In the genomic region with DNA sequence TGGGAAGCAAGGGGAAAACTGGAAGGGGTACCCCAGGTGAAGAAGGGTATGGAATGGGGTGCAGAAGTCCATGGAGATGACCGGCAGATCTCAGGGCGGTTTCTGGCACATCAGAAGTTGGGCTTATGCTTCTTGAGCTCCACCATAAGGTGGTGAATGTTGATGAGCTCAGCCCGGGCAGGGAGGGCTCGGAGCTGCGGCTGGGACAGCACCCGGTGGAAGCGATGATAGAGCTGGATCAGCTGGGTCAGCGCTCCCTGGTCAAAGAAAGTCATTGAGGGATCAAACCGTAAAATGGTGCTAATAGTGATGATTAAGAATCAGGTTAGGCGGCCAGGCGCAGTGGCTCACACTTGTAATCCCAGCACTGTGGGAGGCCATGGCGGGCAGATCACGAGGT, we compare ENCODE assay signal across 11 cellular contexts. TPM values are rescaled to one million over a fixed set of nuclear protein-coding genes. Genes with fewer than 3 reads are reported as not detected.
A peak's percentile ranks its signal among the peaks of the same experiment; 100 is the strongest.
DNase-seq lines count a peak whose midpoint lies in the region; ATAC-seq and TF ChIP-seq lines count a peak whose summit lies in the region.
"Had no signal": no experiment of that assay in that cellular context is flagged by ENCODE, and none has a peak within 500 bp of the region (broad histone marks: within the 10 kb centered on the region; RNA-seq: fewer than 3 reads in every experiment).

No MANE protein-coding gene starts in this region.

- H3K9me2 ChIP-seq in Karpas-422 (replicated peaks; ENCODE audit: insufficient read depth, low read length): no peaks in the 10 kb centered on the region

- H3K9ac ChIP-seq in Karpas-422 (ENCODE audit: low read length): peak overlapping the region; percentile 90

- H3K4me3 ChIP-seq in CD4-positive, CD25-positive, alpha-beta regulatory T cell (ENCODE audit: low read depth, low read length): no peak overlapping the region
- H3K4me3 ChIP-seq in Karpas-422 (ENCODE audit: low read length): peak overlapping the region; percentile 90; the same call in 1 of the 2 replicates
- H3K4me3 ChIP-seq in ascending aorta: peak overlapping the region; percentile 69
- H3K4me3 ChIP-seq in ovary: no peak overlapping the region

- no peaks in the 10 kb centered on the region for H3K9me3 ChIP-seq in CD4-positive, CD25-positive, alpha-beta regulatory T cell (ENCODE audit: control insufficient read depth in 2 of 2, low read length in 2 of 2)
- no peaks in the 10 kb centered on the region for H3K9me3 ChIP-seq in Karpas-422 (ENCODE audit: low read length)
- H3K9me3 ChIP-seq in ascending aorta: no peaks in the 10 kb centered on the region
- H3K9me3 ChIP-seq in ovary: no peaks in the 10 kb centered on the region
- H3K9me3 ChIP-seq: thyroid gland had no signal

- 90 to 94% (median 93%) methylated on average over 13 of the region's 13 CpGs for WGBS in ovary, 3 donors

- no peaks in the 10 kb centered on the region for H3K27me3 ChIP-seq in CD4-positive, CD25-positive, alpha-beta regulatory T cell (ENCODE audit: control insufficient read depth, insufficient read depth, low read length)
- H3K27me3 ChIP-seq in Karpas-422 (ENCODE audit: low read length) (no peaks in the 10 kb centered on the region), ascending aorta (no peaks in the 10 kb centered on the region), ovary (no peaks in the 10 kb centered on the region)
- H3K27me3 ChIP-seq: thyroid gland had no signal

- peaks cover 17% of the 10 kb centered on the region for H3K36me3 Mint-ChIP-seq in CD4-positive, CD25-positive, alpha-beta regulatory T cell
- H3K36me3 Mint-ChIP-seq in nephron progenitor cell (ENCODE audit: low read depth): peaks cover 32% of the 10 kb centered on the region

- no peak for ATAC-seq in CD4-positive, CD25-positive, alpha-beta regulatory T cell (ENCODE audit: low read depth in 2 of 2)
- ATAC-seq in HG02852 (IDR thresholded peaks at IDR 0.05; ENCODE audit: unreplicated experiment): no peak

- H2AFZ ChIP-seq in Karpas-422 (ENCODE audit: low read length): no peak overlapping the region

- peaks cover 8% of the 10 kb centered on the region for H3K36me3 ChIP-seq in CD4-positive, CD25-positive, alpha-beta regulatory T cell (ENCODE audit: control insufficient read depth, insufficient read depth, low read length)
- H3K36me3 ChIP-seq in Karpas-422 (ENCODE audit: insufficient read depth, low read length) (peaks cover 7% of the 10 kb centered on the region; the same call in 1 of the 2 replicates), ascending aorta (peaks cover 0 to 7% of the 10 kb centered on the region in 2 donors), ovary (no peaks in the 10 kb centered on the region)
- H3K36me3 ChIP-seq: thyroid gland had no signal

- no peak for DNase-seq in CD4-positive, CD25-positive, alpha-beta regulatory T cell
- DNase-seq in Karpas-422 (no peak), ascending aorta (ENCODE audit: low spot score in 2 of 2) (peak in 1 of 2 donors; percentile 58), nephron progenitor cell (no peak), ovary (no peak), NCI-H187 (lab: John Stamatoyannopoulos, UW) (no peak), NCI-H748 treated with DMSO at 0.1 percent for 48 hours (lab: John Stamatoyannopoulos, UW) (no peak)
- DNase-seq: endodermal cell, NCI-H774 had no signal

- no peaks in the 10 kb centered on the region for H3K9me3 Mint-ChIP-seq in CD4-positive, CD25-positive, alpha-beta regulatory T cell
- H3K9me3 Mint-ChIP-seq in nephron progenitor cell: peaks cover under 1% of the 10 kb centered on the region
- H3K9me3 Mint-ChIP-seq: endodermal cell had no signal

- intact Hi-C loops in ascending aorta (cut with DNase I): no loop called here
- intact Hi-C loops in ovary (cut with DNase I): no loop called here

- peaks cover 27% of the 10 kb centered on the region for H3K4me1 ChIP-seq in CD4-positive, CD25-positive, alpha-beta regulatory T cell (ENCODE audit: control insufficient read depth, insufficient read depth, low read length, poor library complexity, severe bottlenecking)
- H3K4me1 ChIP-seq in Karpas-422 (ENCODE audit: low read length): peaks cover 24% of the 10 kb centered on the region
- peaks cover 4 to 23% of the 10 kb centered on the region in 2 donors for H3K4me1 ChIP-seq in ascending aorta
- H3K4me1 ChIP-seq in ovary (ENCODE audit: insufficient read depth): peaks cover 3% of the 10 kb centered on the region

- H4K20me1 ChIP-seq in Karpas-422 (ENCODE audit: insufficient read depth, low read depth, low read length): no peaks in the 10 kb centered on the region

- H3K27ac ChIP-seq in CD4-positive, CD25-positive, alpha-beta regulatory T cell (ENCODE audit: insufficient read depth, low read length, poor library complexity, severe bottlenecking): peak overlapping the region; percentile 97
- no peak overlapping the region for H3K27ac ChIP-seq in Karpas-422 (ENCODE audit: low read length)
- peak overlapping the region; percentile 93 to 94 for H3K27ac ChIP-seq in ascending aorta
- no peak overlapping the region for H3K27ac ChIP-seq in ovary

- peak overlapping the region; percentile 99 for H3K4me2 ChIP-seq in Karpas-422 (ENCODE audit: low read depth, low read length, poor library complexity, severe bottlenecking)

- TF ChIP-seq POLR2A in ovary (IDR thresholded peaks at IDR 0.05): no peak

- peaks cover 17% of the 10 kb centered on the region for H3K79me2 ChIP-seq in Karpas-422 (ENCODE audit: low read length)

- TF ChIP-seq EP300 in ovary (IDR thresholded peaks at IDR 0.05): no peak

- peak overlapping the region in 2 of 3 donors; percentile 97 for H3K27ac Mint-ChIP-seq in CD4-positive, CD25-positive, alpha-beta regulatory T cell
- H3K27ac Mint-ChIP-seq in nephron progenitor cell: no peak overlapping the region
- H3K27ac Mint-ChIP-seq: endodermal cell had no signal

- TF ChIP-seq CTCF in ascending aorta (IDR thresholded peaks at IDR 0.05) (no peak), nephron progenitor cell (IDR thresholded peaks at IDR 0.05) (no peak), ovary (IDR thresholded peaks at IDR 0.05) (no peak)

- no peaks in the 10 kb centered on the region for H3K27me3 Mint-ChIP-seq in CD4-positive, CD25-positive, alpha-beta regulatory T cell
- peaks cover 14% of the 10 kb centered on the region for H3K27me3 Mint-ChIP-seq in nephron progenitor cell (ENCODE audit: low read depth, poor library complexity)

- H3K4me3 Mint-ChIP-seq in CD4-positive, CD25-positive, alpha-beta regulatory T cell: peak overlapping the region; percentile 32 to 91 (median 63)
- H3K4me3 Mint-ChIP-seq in nephron progenitor cell: peak overlapping the region; percentile 84

- H3K4me1 Mint-ChIP-seq in CD4-positive, CD25-positive, alpha-beta regulatory T cell: peaks cover 14 to 40% (median 27%) of the 10 kb centered on the region in 4 donors
- peaks cover 36% of the 10 kb centered on the region for H3K4me1 Mint-ChIP-seq in nephron progenitor cell

RNA-seq across cellular contexts. Expression of gene VPS52, which starts 20.9 kb away (rescaled TPM):
- 70.6 TPM for total RNA-seq in CD4-positive, CD25-positive, alpha-beta regulatory T cell
- polyA plus RNA-seq in CD4-positive, CD25-positive, alpha-beta regulatory T cell: 10 to 100 TPM; 12.4 to 17.4 (median 15.0) TPM
- 21.6 and 76.5 TPM in 2 replicates for total RNA-seq in Karpas-422 (2014; rRNA removed; shearing (Covaris generic); ENCODE audit: low replicate concordance)
- total RNA-seq in ascending aorta (50.1 TPM), ovary (10 to 100 TPM; 24.0 to 55.6 (median 45.2) TPM)
- 10 to 100 TPM; 39.5 to 56.7 TPM for polyA plus RNA-seq in ovary

RNA-seq across cellular contexts. Expression of gene RPS18, which starts 21.1 kb away (rescaled TPM):
- 2,198 TPM for total RNA-seq in CD4-positive, CD25-positive, alpha-beta regulatory T cell
- polyA plus RNA-seq in CD4-positive, CD25-positive, alpha-beta regulatory T cell: over 10,000 TPM in 1 of 4 donors, 1,000 to 10,000 TPM in 3; 7,008 to 10,525 (median 8,528) TPM
- 7,996 and 13,063 TPM in 2 replicates for total RNA-seq in Karpas-422 (2014; rRNA removed; shearing (Covaris generic); ENCODE audit: low replicate concordance)
- total RNA-seq in ascending aorta (1,863 TPM), ovary (1,000 to 10,000 TPM; 4,177 to 8,845 (median 4,854) TPM)
- over 10,000 TPM in 1 of 2 donors, 1,000 to 10,000 TPM in 1; 6,405 to 11,953 TPM for polyA plus RNA-seq in ovary

RNA-seq across cellular contexts. Expression of gene B3GALT4, which starts 26.2 kb away (rescaled TPM):
- 17.5 TPM for total RNA-seq in CD4-positive, CD25-positive, alpha-beta regulatory T cell
- 10 to 100 TPM; 27.5 to 35.9 (median 31.2) TPM for polyA plus RNA-seq in CD4-positive, CD25-positive, alpha-beta regulatory T cell
- 3.4 and 16.2 TPM in 2 replicates for total RNA-seq in Karpas-422 (2014; rRNA removed; shearing (Covaris generic); ENCODE audit: low replicate concordance)
- 15.9 TPM for total RNA-seq in ascending aorta
- total RNA-seq in ovary: 10 to 100 TPM in 2 of 7 donors, 1 to 10 TPM in 5; 4.3 to 10.6 (median 6.9) TPM
- 1 to 10 TPM; 2.7 to 7.4 TPM for polyA plus RNA-seq in ovary

RNA-seq across cellular contexts. Expression of gene WDR46, which starts 38.3 kb away (rescaled TPM):
- total RNA-seq in CD4-positive, CD25-positive, alpha-beta regulatory T cell: 31.5 TPM
- polyA plus RNA-seq in CD4-positive, CD25-positive, alpha-beta regulatory T cell: 10 to 100 TPM; 50.6 to 54.0 (median 52.0) TPM
- total RNA-seq in Karpas-422 (2014; rRNA removed; shearing (Covaris generic); ENCODE audit: low replicate concordance): 59.6 and 91.1 TPM in 2 replicates
- total RNA-seq in ascending aorta: 70.6 TPM
- 10 to 100 TPM; 29.1 to 58.5 (median 35.0) TPM for total RNA-seq in ovary
- 10 to 100 TPM; 25.5 to 27.0 TPM for polyA plus RNA-seq in ovary

RNA-seq across cellular contexts. Expression of gene PFDN6, which starts 38.7 kb away (rescaled TPM):
- 20.0 TPM for total RNA-seq in CD4-positive, CD25-positive, alpha-beta regulatory T cell
- 10 to 100 TPM; 33.7 to 47.0 (median 38.4) TPM for polyA plus RNA-seq in CD4-positive, CD25-positive, alpha-beta regulatory T cell
- 66.7 and 126 TPM in 2 replicates for total RNA-seq in Karpas-422 (2014; rRNA removed; shearing (Covaris generic); ENCODE audit: low replicate concordance)
- 11.3 TPM for total RNA-seq in ascending aorta
- 10 to 100 TPM in 6 of 7 donors, 1 to 10 TPM in 1; 9.8 to 46.8 (median 42.0) TPM for total RNA-seq in ovary
- polyA plus RNA-seq in ovary: 10 to 100 TPM; 80.3 to 83.0 TPM

Comparison
In these comparisons a context has a peak if more than half of its experiments do, and no peak if none do; other contexts are left out.
1. H3K27ac ChIP-seq: peak in CD4-positive, CD25-positive, alpha-beta regulatory T cell (single experiment) and ascending aorta (2 of 2); none in Karpas-422 (single experiment) and ovary (0 of 2).
2. H3K4me3 ChIP-seq: peak in Karpas-422 (single experiment) and ascending aorta (2 of 2); none in CD4-positive, CD25-positive, alpha-beta regulatory T cell (single experiment) and ovary (single experiment).